ENCODE assay signal across 16 cellular contexts in genomic region chr14:102256691-102257090, GRCh38. TPM values are rescaled to one million over a fixed set of nuclear protein-coding genes. Genes with fewer than 3 reads are reported as not detected.
A peak's percentile ranks its signal among the peaks of the same experiment; 100 is the strongest.
DNase-seq lines count a peak whose midpoint lies in the region; ATAC-seq, FAIRE-seq and TF ChIP-seq lines count a peak whose summit lies in the region.
"Had no signal": no experiment of that assay in that cellular context is flagged by ENCODE, and none has a peak within 500 bp of the region (broad histone marks: within the 10 kb centered on the region; RNA-seq: fewer than 3 reads in every experiment).

No MANE protein-coding gene starts in this region.

- H2AFZ ChIP-seq in K562 (ENCODE audit: low read depth, low read length) (no peak overlapping the region), mesenchymal stem cell (ENCODE audit: low read depth, low read length) (no peak overlapping the region)
- H2AFZ ChIP-seq: GM23338 had no signal

- no peaks in the 10 kb centered on the region for H3K9me3 ChIP-seq in A549
- H3K9me3 ChIP-seq in K562 (replicated peaks; ENCODE audit: control insufficient read depth, insufficient read depth, low read depth, low read length): no peaks in the 10 kb centered on the region
- H3K9me3 ChIP-seq in mesenchymal stem cell (ENCODE audit: control insufficient read depth, low read length): no peaks in the 10 kb centered on the region
- H3K9me3 ChIP-seq in SJCRH30 (replicated peaks): no peaks in the 10 kb centered on the region
- H3K9me3 ChIP-seq: BE2C had no signal

- H3K27me3 Mint-ChIP-seq in HFFc6 (ENCODE audit: insufficient read depth): no peaks in the 10 kb centered on the region; the same call in none of the 2 replicates

- peaks cover 24% of the 10 kb centered on the region for H3K36me3 Mint-ChIP-seq in HFFc6 (ENCODE audit: low read depth)
- H3K36me3 Mint-ChIP-seq: CD4-positive, alpha-beta memory T cell had no signal

- DNase-seq in A549 (ENCODE audit: low read depth in 1 of 2, low spot score in 1 of 2) (no peak), HFFc6 (no peak), K562 (ENCODE audit: extremely low read depth in 1 of 4, low spot score in 3 of 4) (no peak), mesenchymal stem cell (no peak), NCI-H2029 (lab: John Stamatoyannopoulos, UW) (no peak), H4 (ENCODE audit: low spot score) (no peak), SJCRH30 (no peak)
- DNase-seq: BE2C; CD4-positive, alpha-beta memory T cell; H9 had no signal

- H3K18ac ChIP-seq in mesenchymal stem cell (ENCODE audit: low read depth in 1 of 2, low read length in 2 of 2): no peak overlapping the region

- TF ChIP-seq RAD21 in A549 (conservative IDR thresholded peaks at IDR 0.05 in 1 of 2, IDR thresholded peaks at IDR 0.05 in 1 of 2): no peak
- no peak for TF ChIP-seq RAD21 in K562 (CRISPR knock-in tag; conservative IDR thresholded peaks at IDR 0.05 in 1 of 2, IDR thresholded peaks at IDR 0.05 in 1 of 2)

- H2BK15ac ChIP-seq in mesenchymal stem cell (ENCODE audit: low read depth, poor library complexity, severe bottlenecking): no peak overlapping the region

- no peaks in the 10 kb centered on the region for H3K9me1 ChIP-seq in K562 (ENCODE audit: control insufficient read depth, insufficient read depth, low read length)

- H2BK12ac ChIP-seq in mesenchymal stem cell (ENCODE audit: low read length in 2 of 2): no peak overlapping the region

- in situ Hi-C loops in K562 (cut with MboI): no loop called here

- H3K27ac Mint-ChIP-seq in HFFc6: peak overlapping the region; percentile 98
- H3K27ac Mint-ChIP-seq: CD4-positive, alpha-beta memory T cell; GM23338; H9 had no signal

- H3K4ac ChIP-seq in mesenchymal stem cell (ENCODE audit: low read depth in 1 of 2, low read length in 2 of 2): no peak overlapping the region

- H4K8ac ChIP-seq in mesenchymal stem cell (ENCODE audit: low read length): no peak overlapping the region

- H4K20me1 ChIP-seq in K562 (replicated peaks; ENCODE audit: control insufficient read depth, insufficient read depth, low read length): no peaks in the 10 kb centered on the region

- POLR2A ChIA-PET in A549 (lab: Yijun Ruan, JAX) (no interaction called here), K562 (lab: Yijun Ruan, JAX) (interaction anchor here (0.8 kb wide), 1 partner anchor 72 kb away, joined by 3 read pairs; no protein-coding TSS in a partner anchor)

- H3K4me3 ChIP-seq in A549 (no peak overlapping the region), K562 (no peak overlapping the region), mesenchymal stem cell (ENCODE audit: insufficient read depth in 1 of 2, low read depth in 1 of 2, low read length in 2 of 2) (no peak overlapping the region), SJCRH30 (no peak overlapping the region)
- H3K4me3 ChIP-seq: GM23338 had no signal

- H4K91ac ChIP-seq in mesenchymal stem cell (ENCODE audit: low read length): no peak overlapping the region

- no peak overlapping the region for H3K14ac ChIP-seq in mesenchymal stem cell (ENCODE audit: low read length in 2 of 2)

- no peak overlapping the region for H2BK5ac ChIP-seq in mesenchymal stem cell (ENCODE audit: low read depth, low read length, poor library complexity, severe bottlenecking)

- TF ChIP-seq EP300 in A549 (IDR thresholded peaks at IDR 0.05): no peak
- TF ChIP-seq EP300 in K562 (IDR thresholded peaks at IDR 0.05; ENCODE audit: low read length): no peak

- no TSS peak for BruUV-seq in K562 (replicated peaks; lab: Mats Ljungman, UMichigan)

- H3K4me3 Mint-ChIP-seq in HFFc6: no peak overlapping the region
- H3K4me3 Mint-ChIP-seq: CD4-positive, alpha-beta memory T cell; GM23338; H9 had no signal

- H3K79me1 ChIP-seq in mesenchymal stem cell (replicated peaks; ENCODE audit: low read length, poor library complexity, severe bottlenecking): no peaks in the 10 kb centered on the region

- no peaks in the 10 kb centered on the region for H3K9me3 Mint-ChIP-seq in HFFc6
- H3K9me3 Mint-ChIP-seq: CD4-positive, alpha-beta memory T cell; GM23338; H9 had no signal

- intact Hi-C loops in K562 (cut with micrococcal nuclease): no loop called here

- WGBS in A549 (ENCODE audit: missing lambda C conversion rate): 97% methylated on average over 9 of the region's 9 CpGs
- 79% methylated on average over 9 of the region's 9 CpGs for WGBS in K562 (ENCODE audit: insufficient coverage, low coverage, missing lambda C conversion rate)
- WGBS in mesenchymal stem cell: 98% methylated on average over 9 of the region's 9 CpGs

- H2AK5ac ChIP-seq in mesenchymal stem cell (ENCODE audit: low read length, severe bottlenecking): peak overlapping the region; percentile 48

- H3K36me3 ChIP-seq in K562 (ENCODE audit: control insufficient read depth, insufficient read depth, low read length) (no peaks in the 10 kb centered on the region), mesenchymal stem cell (ENCODE audit: control insufficient read depth in 1 of 2, insufficient read depth in 2 of 2, low read depth in 1 of 2, low read length in 2 of 2) (peaks cover 0 to 2% of the 10 kb centered on the region in 2 experiments), SJCRH30 (no peaks in the 10 kb centered on the region)
- H3K36me3 ChIP-seq: BE2C had no signal

- TF ChIP-seq CTCF in A549 (IDR thresholded peaks at IDR 0.05): no peak
- TF ChIP-seq CTCF in HFFc6 (IDR thresholded peaks at IDR 0.05): no peak
- no peak for TF ChIP-seq CTCF in K562 (IDR thresholded peaks at IDR 0.05 in 2 of 3, conservative IDR thresholded peaks at IDR 0.05 in 1 of 3; ENCODE audit: insufficient read depth in 2 of 3, low read depth in 1 of 3, low read length in 3 of 3)

- H3K9ac ChIP-seq in K562 (ENCODE audit: insufficient read depth in 1 of 2, low read depth in 2 of 2, low read length in 2 of 2) (peak overlapping the region in 1 of 2 experiments; percentile 2; a peak in 1 of 4 replicates), mesenchymal stem cell (ENCODE audit: low read length) (no peak overlapping the region)

- CTCF ChIA-PET in A549 (lab: Yijun Ruan, JAX) (interaction anchor here (0.6 to 3.2 kb wide), 4 partner anchors 9 to 516 kb away, joined by 3 to 15 read pairs (median 3); no protein-coding TSS in a partner anchor), K562 (lab: Yijun Ruan, JAX; ENCODE audit: low intra/inter-chr PET ratio) (no interaction called here)

- ATAC-seq in A549 (no peak), K562 (no peak), HG02798 (IDR thresholded peaks at IDR 0.05; ENCODE audit: poor library complexity, unreplicated experiment) (no peak)
- ATAC-seq: GM23338, HepG2 had no signal

- peaks cover 21% of the 10 kb centered on the region for H3K4me1 Mint-ChIP-seq in HFFc6 (ENCODE audit: low read depth)
- H3K4me1 Mint-ChIP-seq: CD4-positive, alpha-beta memory T cell; GM23338; H9 had no signal

- FAIRE-seq in A549 (lab: Jason Lieb, UNC) (no peak), K562 (lab: Jason Lieb, UNC) (no peak)
- FAIRE-seq: D721Med, HepG2, HTR-8/SVneo had no signal

- H3K79me2 ChIP-seq in K562 (ENCODE audit: control insufficient read depth, insufficient read depth, low read length): no peaks in the 10 kb centered on the region

- no peaks in the 10 kb centered on the region for H3K27me3 ChIP-seq in K562 (ENCODE audit: control insufficient read depth in 2 of 2, insufficient read depth in 2 of 2, low read length in 2 of 2)
- H3K27me3 ChIP-seq in mesenchymal stem cell (ENCODE audit: control insufficient read depth in 1 of 2, insufficient read depth in 1 of 2, low read length in 2 of 2): no peaks in the 10 kb centered on the region
- no peaks in the 10 kb centered on the region for H3K27me3 ChIP-seq in SJCRH30
- H3K27me3 ChIP-seq: BE2C had no signal

- H3K23ac ChIP-seq in mesenchymal stem cell (ENCODE audit: low read length in 2 of 2): no peak overlapping the region

- H2BK120ac ChIP-seq in mesenchymal stem cell (ENCODE audit: low read depth, low read length): no peak overlapping the region

- peaks cover 15% of the 10 kb centered on the region for H3K4me1 ChIP-seq in A549
- H3K4me1 ChIP-seq in K562 (replicated peaks in 1 of 2; ENCODE audit: control insufficient read depth in 2 of 2, insufficient read depth in 2 of 2, low read length in 2 of 2): peaks cover 7 to 10% of the 10 kb centered on the region in 2 experiments; a peak in 4 of 5 replicates
- H3K4me1 ChIP-seq in mesenchymal stem cell (ENCODE audit: control insufficient read depth, insufficient read depth, low read depth, low read length): peaks cover 6% of the 10 kb centered on the region
- no peaks in the 10 kb centered on the region; the same call in 1 of the 2 replicates for H3K4me1 ChIP-seq in SJCRH30
- H3K4me1 ChIP-seq: BE2C had no signal

- no peak for TF ChIP-seq POLR2A in A549 (IDR thresholded peaks at IDR 0.05; ENCODE audit: low read length)
- TF ChIP-seq POLR2A in K562 (conservative IDR thresholded peaks at IDR 0.05): no peak

- H3K27ac ChIP-seq in A549 (peak overlapping the region; percentile 83 to 89; a peak in 5 of 6 replicates), K562 (ENCODE audit: extremely low read depth, low read depth, low read length) (no peak overlapping the region; the same call in 2 of the 3 replicates), mesenchymal stem cell (ENCODE audit: low read length, poor library complexity, severe bottlenecking) (no peak overlapping the region), SJCRH30 (no peak overlapping the region)
- H3K27ac ChIP-seq: C4-2B had no signal

- no peak overlapping the region for H3K4me2 ChIP-seq in A549
- H3K4me2 ChIP-seq in K562 (ENCODE audit: insufficient read depth, low read length): no peak overlapping the region
- H3K4me2 ChIP-seq in mesenchymal stem cell (ENCODE audit: low read length, poor library complexity, severe bottlenecking): no peak overlapping the region
- H3K4me2 ChIP-seq: GM23338 had no signal

RNA-seq across cellular contexts. Expression of gene MOK, which starts 48.3 kb away (rescaled TPM):
- 10.4 and 12.6 TPM in 2 replicates for polyA plus RNA-seq in A549 (2011; rRNA removed)
- 21.3 and 23.1 TPM in 2 replicates for polyA plus RNA-seq in A549 (2012; cell fraction: cytosol; rRNA removed)
- 93.2 and 98.3 TPM in 2 replicates for polyA plus RNA-seq in A549 (2012; cell fraction: nucleus; rRNA removed)
- 18.5 to 25.1 TPM (median 19.3 TPM) in 3 replicates for polyA plus RNA-seq in A549 (2017; fragmentation: RNase III; extraction: RNeasy Plus Mini Kit Qiagen cat#74134 plus additional on column Dnase treatment)
- 8.8 and 11.1 TPM in 2 replicates for polyA minus RNA-seq in A549 (2011; rRNA and poly(A)+ RNA removed)
- total RNA-seq in HFFc6 (2021; fragmentation: NEBNext Ultra II Directional; extraction: Animal tissue kit (Norgen Biotek cat#: 25700)): 10 to 100 TPM; 11.5 to 18.7 (median 14.8) TPM
- 15.0 and 20.7 TPM in 2 replicates for total RNA-seq in K562 (2011; cell fraction: chromatin; rRNA removed; ENCODE audit: low replicate concordance)
- 12.2 and 12.3 TPM in 2 replicates for total RNA-seq in K562 (2011; cell fraction: nucleolus; rRNA removed)
- total RNA-seq in K562 (2011; cell fraction: nucleoplasm; rRNA removed): 14.4 and 17.2 TPM in 2 replicates
- total RNA-seq in K562 (2014; rRNA removed): 5.8 and 7.2 TPM in 2 replicates
- 5.2 and 5.3 TPM in 2 replicates for total RNA-seq in K562 (2014; rRNA removed; fragmentation: Illumina TruSeq; extraction: Trizol)
- 4.6 and 5.3 TPM in 2 replicates for total RNA-seq in K562 (2015; rRNA removed; fragmentation: Illumina TruSeq; extraction: Trizol)
- total RNA-seq in K562 (2021): 4.9 TPM in 2 replicates
- polyA plus RNA-seq in K562 (2011; rRNA removed): 4.3 and 6.2 TPM in 2 replicates
- polyA plus RNA-seq in K562 (2011; cell fraction: cytosol; rRNA removed): 3.4 and 4.0 TPM in 2 replicates
- 16.6 and 29.5 TPM in 2 replicates for polyA plus RNA-seq in K562 (2011; cell fraction: nucleus; rRNA removed)
- 4.5 and 6.4 TPM in 2 replicates for polyA plus RNA-seq in K562 (2012)
- polyA plus RNA-seq in K562 (2014; fragmentation: Illumina TruSeq; extraction: Trizol): 3.6 and 7.5 TPM in 2 replicates
- polyA plus RNA-seq in K562 (2014; fragmentation: Nextera tagmentation; extraction: Ambion mirVana): 1 to 10 TPM; 1.3 to 2.5 TPM
- 7.6 and 8.4 TPM in 2 replicates for polyA plus RNA-seq in K562 (2014; rRNA removed)
- polyA minus RNA-seq in K562 (2011; rRNA and poly(A)+ RNA removed): 4.3 TPM in 2 replicates
- polyA minus RNA-seq in K562 (2011; cell fraction: cytosol; rRNA and poly(A)+ RNA removed): 1.1 and 3.5 TPM in 2 replicates
- polyA minus RNA-seq in K562 (2011; cell fraction: nucleus; rRNA and poly(A)+ RNA removed): 8.1 TPM in 2 replicates
- 6.9 TPM for polyA plus RNA-seq in mesenchymal stem cell (2013, experiment 1 of 2)
- polyA plus RNA-seq in mesenchymal stem cell (2013, experiment 2 of 2): 7.7 TPM
- total RNA-seq in H4 (2014; rRNA removed; shearing (Covaris generic)): 1.6 and 2.0 TPM in 2 replicates
- total RNA-seq in SJCRH30 (2014; rRNA removed; shearing (Covaris generic)): 5.8 and 5.9 TPM in 2 replicates

Comparison
In these comparisons a context has a peak if more than half of its experiments do, and no peak if none do; other contexts are left out.
1. H3K27ac ChIP-seq: peak in A549 (2 of 2); none in K562 (single experiment), mesenchymal stem cell (single experiment) and SJCRH30 (single experiment).